In genomic region chr6:69783124-69783523, GRCh38 we compare ENCODE assay signal across 16 cellular contexts. TPM values are rescaled to one million over a fixed set of nuclear protein-coding genes. Genes with fewer than 3 reads are reported as not detected.
A peak's percentile ranks its signal among the peaks of the same experiment; 100 is the strongest.
DNase-seq lines count a peak whose midpoint lies in the region; ATAC-seq and TF ChIP-seq lines count a peak whose summit lies in the region.
"Had no signal": no experiment of that assay in that cellular context is flagged by ENCODE, and none has a peak within 500 bp of the region (broad histone marks: within the 10 kb centered on the region; RNA-seq: fewer than 3 reads in every experiment).

No MANE protein-coding gene starts in this region.

- H3K4me1 ChIP-seq in neural progenitor cell = peaks cover 4% of the 10 kb centered on the region

- DNase-seq in activated CD4-positive, CD25-positive, alpha-beta regulatory T cell treated with anti-CD3 and anti-CD28 coated beads, Interleukin-2, amount 50 U/mL, for 72 hours = no peak
- no peak for DNase-seq in activated T-cell treated with anti-CD3 and anti-CD28 coated beads, Interleukin-2, amount 50 U/mL, for 24 hours
- no peak for DNase-seq in activated T-cell treated with anti-CD3 and anti-CD28 coated beads, Interleukin-2, amount 50 U/mL, for 1 hour
- DNase-seq in activated naive CD4-positive, alpha-beta T cell treated with anti-CD3 and anti-CD28 coated beads, Interleukin-2, amount 50 U/mL, for 72 hours (ENCODE audit: low spot score in 2 of 2) = no peak
- DNase-seq in activated naive CD4-positive, alpha-beta T cell treated with anti-CD3 and anti-CD28 coated beads, Interleukin-2, amount 50 U/mL, for 16 hours = no peak
- DNase-seq in stimulated activated effector memory CD8-positive, alpha-beta T cell treated with anti-CD3 and anti-CD28 coated beads, Interleukin-12 subunit alpha, Interleukin-12 subunit beta, amount 100 ng/mL, for 72 hours (ENCODE audit: low spot score in 2 of 2) = no peak
- no peak for DNase-seq in neural progenitor cell (ENCODE audit: low spot score)
- DNase-seq: AML-193; Caco-2; CD4-positive, alpha-beta T cell; GM23248 had no signal

- H3K9me3 Mint-ChIP-seq in activated T-cell treated with anti-CD3 and anti-CD28 coated beads, Interleukin-2, amount 50 U/mL, for 24 hours = no peaks in the 10 kb centered on the region
- H3K9me3 Mint-ChIP-seq in activated naive CD4-positive, alpha-beta T cell treated with anti-CD3 and anti-CD28 coated beads, Interleukin-2, amount 50 U/mL, for 72 hours = no peaks in the 10 kb centered on the region
- no peaks in the 10 kb centered on the region for H3K9me3 Mint-ChIP-seq in stimulated activated effector memory CD8-positive, alpha-beta T cell treated with anti-CD3 and anti-CD28 coated beads, Interleukin-12 subunit alpha, Interleukin-12 subunit beta, amount 100 ng/mL, for 72 hours
- no peaks in the 10 kb centered on the region for H3K9me3 Mint-ChIP-seq in neural progenitor cell
- H3K9me3 Mint-ChIP-seq: CD4-positive, alpha-beta T cell had no signal

- H3K4me1 Mint-ChIP-seq in activated T-cell treated with anti-CD3 and anti-CD28 coated beads, Interleukin-2, amount 50 U/mL, for 24 hours (ENCODE audit: low read depth) = peaks cover 54% of the 10 kb centered on the region
- H3K4me1 Mint-ChIP-seq in stimulated activated effector memory CD8-positive, alpha-beta T cell treated with anti-CD3 and anti-CD28 coated beads, Interleukin-12 subunit alpha, Interleukin-12 subunit beta, amount 100 ng/mL, for 72 hours = peaks cover 28% of the 10 kb centered on the region
- no peaks in the 10 kb centered on the region for H3K4me1 Mint-ChIP-seq in neural progenitor cell

- H3K9ac ChIP-seq in neural progenitor cell = no peak overlapping the region
- H3K9ac ChIP-seq: GM23248 had no signal

- no peaks in the 10 kb centered on the region for H3K79me2 ChIP-seq in neural progenitor cell (ENCODE audit: low read depth)

- no peaks in the 10 kb centered on the region for H3K27me3 Mint-ChIP-seq in activated T-cell treated with anti-CD3 and anti-CD28 coated beads, Interleukin-2, amount 50 U/mL, for 24 hours
- no peaks in the 10 kb centered on the region for H3K27me3 Mint-ChIP-seq in neural progenitor cell (ENCODE audit: insufficient read depth, low read depth)
- H3K27me3 Mint-ChIP-seq: CD4-positive, alpha-beta T cell had no signal

- H2AFZ ChIP-seq in neural progenitor cell (replicated peaks) = no peak overlapping the region
- H2AFZ ChIP-seq: GM23248 had no signal

- TF ChIP-seq CTCF in neural progenitor cell (IDR thresholded peaks at IDR 0.05) = no peak

- no peaks in the 10 kb centered on the region for H3K9me3 ChIP-seq in neural progenitor cell (ENCODE audit: low read depth)
- H3K9me3 ChIP-seq: A549, Caco-2, HAP-1 had no signal

- ATAC-seq in activated CD4-positive, CD25-positive, alpha-beta regulatory T cell treated with anti-CD3 and anti-CD28 coated beads, Interleukin-2, amount 50 U/mL, for 24 hours = peak; percentile 32 to 36
- peak; percentile 45 to 87 for ATAC-seq in activated naive CD4-positive, alpha-beta T cell treated with anti-CD3 and anti-CD28 coated beads, Interleukin-2, amount 50 U/mL, for 72 hours
- peak; percentile 47 for ATAC-seq in stimulated activated effector memory CD8-positive, alpha-beta T cell treated with anti-CD3 and anti-CD28 coated beads, Interleukin-12 subunit alpha, Interleukin-12 subunit beta, amount 100 ng/mL, for 72 hours
- ATAC-seq: A549 had no signal

- H3K4me3 ChIP-seq in neural progenitor cell = no peak overlapping the region
- H3K4me3 ChIP-seq: A549, GM23248, HAP-1 had no signal

- no peak overlapping the region for H3K27ac ChIP-seq in neural progenitor cell
- H3K27ac ChIP-seq: 22Rv1, A549, C4-2B, GM23248 had no signal

- H3K4me2 ChIP-seq in neural progenitor cell = no peak overlapping the region
- H3K4me2 ChIP-seq: A549 had no signal

- H3K36me3 Mint-ChIP-seq in activated T-cell treated with anti-CD3 and anti-CD28 coated beads, Interleukin-2, amount 50 U/mL, for 24 hours (ENCODE audit: low read depth) = peaks cover 47% of the 10 kb centered on the region
- H3K36me3 Mint-ChIP-seq in activated naive CD4-positive, alpha-beta T cell treated with anti-CD3 and anti-CD28 coated beads, Interleukin-2, amount 50 U/mL, for 72 hours = peaks cover 8 to 11% of the 10 kb centered on the region in 2 donors
- H3K36me3 Mint-ChIP-seq in stimulated activated effector memory CD8-positive, alpha-beta T cell treated with anti-CD3 and anti-CD28 coated beads, Interleukin-12 subunit alpha, Interleukin-12 subunit beta, amount 100 ng/mL, for 72 hours = peaks cover 31% of the 10 kb centered on the region
- no peaks in the 10 kb centered on the region for H3K36me3 Mint-ChIP-seq in neural progenitor cell

- H4K20me1 ChIP-seq in neural progenitor cell (ENCODE audit: low read depth) = no peaks in the 10 kb centered on the region

- H3K36me3 ChIP-seq in neural progenitor cell = no peaks in the 10 kb centered on the region
- H3K36me3 ChIP-seq: HAP-1 had no signal

- H3F3A ChIP-seq in neural progenitor cell (ENCODE audit: low read depth) = no peaks in the 10 kb centered on the region

- peak overlapping the region; percentile 84 for H3K27ac Mint-ChIP-seq in activated T-cell treated with anti-CD3 and anti-CD28 coated beads, Interleukin-2, amount 50 U/mL, for 24 hours
- H3K27ac Mint-ChIP-seq in activated naive CD4-positive, alpha-beta T cell treated with anti-CD3 and anti-CD28 coated beads, Interleukin-2, amount 50 U/mL, for 72 hours = peak overlapping the region in 1 of 2 donors; percentile 51
- H3K27ac Mint-ChIP-seq in stimulated activated effector memory CD8-positive, alpha-beta T cell treated with anti-CD3 and anti-CD28 coated beads, Interleukin-12 subunit alpha, Interleukin-12 subunit beta, amount 100 ng/mL, for 72 hours = no peak overlapping the region
- no peak overlapping the region for H3K27ac Mint-ChIP-seq in neural progenitor cell
- H3K27ac Mint-ChIP-seq: CD4-positive, alpha-beta T cell had no signal

- peak overlapping the region; percentile 8 for H3K4me3 Mint-ChIP-seq in activated T-cell treated with anti-CD3 and anti-CD28 coated beads, Interleukin-2, amount 50 U/mL, for 24 hours
- no peak overlapping the region for H3K4me3 Mint-ChIP-seq in stimulated activated effector memory CD8-positive, alpha-beta T cell treated with anti-CD3 and anti-CD28 coated beads, Interleukin-12 subunit alpha, Interleukin-12 subunit beta, amount 100 ng/mL, for 72 hours
- H3K4me3 Mint-ChIP-seq in neural progenitor cell = no peak overlapping the region
- H3K4me3 Mint-ChIP-seq: CD4-positive, alpha-beta T cell had no signal

- no peaks in the 10 kb centered on the region for H3K27me3 ChIP-seq in neural progenitor cell

RNA-seq across cellular contexts. Expression of gene LMBRD1, which starts 13.7 kb away (rescaled TPM):
- total RNA-seq in activated naive CD4-positive, alpha-beta T cell treated with anti-CD3 and anti-CD28 coated beads, Interleukin-2, amount 50 U/mL, for 72 hours = 10 to 100 TPM; 17.5 to 23.1 TPM
- 24.8 and 41.1 TPM in 2 replicates for total RNA-seq in neural progenitor cell (ENCODE audit: low replicate concordance)
